ENCODE assay signal across 19 cellular contexts in genomic region chr10:42650374-42650773, GRCh38.
"Had no signal": no experiment of that assay in that cellular context is flagged by ENCODE, and none has a peak within 500 bp of the region (broad histone marks: within the 10 kb centered on the region; RNA-seq: fewer than 3 reads in every experiment).

No MANE protein-coding gene starts in this region.

- DNase-seq: dermis blood vessel endothelial cell; foreskin melanocyte; heart left ventricle; hypothalamus; mammary epithelial cell; naive thymus-derived CD8-positive, alpha-beta T cell; spleen; stimulated activated CD4-positive, alpha-beta T cell treated with anti-CD3 and anti-CD28 coated beads, Interleukin-15, amount 100 ng/mL, for 24 hours; stimulated activated CD4-positive, alpha-beta T cell treated with anti-CD3 and anti-CD28 coated beads, Interleukin-1b, Interleukin-23, amount 100 ng/mL, for 48 hours; stimulated activated CD4-positive, alpha-beta T cell treated with anti-CD3 and anti-CD28 coated beads, Interleukin-4, amount 100 ng/mL, for 24 hours; stimulated activated naive B cell treated with anti-CD40 and anti-IgM and Interleukin-4, amounts not matched to agents 10 μg/mL and 1 μg/mL and 100 μg/mL, for 72 hours; stimulated activated naive CD8-positive, alpha-beta T cell treated with anti-CD3 and anti-CD28 coated beads, Interleukin-15, amount 100 ng/mL, for 72 hours; testis; upper lobe of right lung had no signal

- ATAC-seq: heart left ventricle; left lobe of liver; naive thymus-derived CD8-positive, alpha-beta T cell; sciatic nerve; stimulated activated naive B cell treated with anti-CD40 and anti-IgM and Interleukin-4, amounts not matched to agents 10 μg/mL and 1 μg/mL and 100 μg/mL, for 72 hours; stimulated activated naive CD8-positive, alpha-beta T cell treated with anti-CD3 and anti-CD28 coated beads, Interleukin-15, amount 100 ng/mL, for 72 hours; upper lobe of right lung had no signal

- H3K27ac Mint-ChIP-seq: stimulated activated naive B cell treated with anti-CD40 and anti-IgM and Interleukin-4, amounts not matched to agents 10 μg/mL and 1 μg/mL and 100 μg/mL, for 72 hours had no signal

- H3K27me3 ChIP-seq: neutrophil, spleen, testis, tibial nerve, upper lobe of right lung, vagina had no signal

- H3K9me3 Mint-ChIP-seq: naive thymus-derived CD8-positive, alpha-beta T cell; stimulated activated naive CD8-positive, alpha-beta T cell treated with anti-CD3 and anti-CD28 coated beads, Interleukin-15, amount 100 ng/mL, for 72 hours had no signal

- H3K9me3 ChIP-seq: heart left ventricle, neutrophil, spleen, testis, tibial nerve, upper lobe of right lung, vagina had no signal

- H3K4me1 ChIP-seq: heart left ventricle, spleen, tibial nerve, upper lobe of right lung, vagina had no signal

- H3K27me3 Mint-ChIP-seq: stimulated activated naive CD8-positive, alpha-beta T cell treated with anti-CD3 and anti-CD28 coated beads, Interleukin-15, amount 100 ng/mL, for 72 hours had no signal

- H3K36me3 ChIP-seq: heart left ventricle, neutrophil, spleen, upper lobe of right lung, vagina had no signal

- H3K4me3 Mint-ChIP-seq: naive thymus-derived CD8-positive, alpha-beta T cell; stimulated activated naive B cell treated with anti-CD40 and anti-IgM and Interleukin-4, amounts not matched to agents 10 μg/mL and 1 μg/mL and 100 μg/mL, for 72 hours; stimulated activated naive CD8-positive, alpha-beta T cell treated with anti-CD3 and anti-CD28 coated beads, Interleukin-15, amount 100 ng/mL, for 72 hours had no signal

- H3K27ac ChIP-seq: heart left ventricle, neutrophil, tibial nerve, upper lobe of right lung, vagina had no signal

- H3K4me3 ChIP-seq: heart left ventricle, spleen, testis, tibial nerve, upper lobe of right lung, vagina had no signal
